ENCODE assay signal across 8 cellular contexts in the genomic region with DNA sequence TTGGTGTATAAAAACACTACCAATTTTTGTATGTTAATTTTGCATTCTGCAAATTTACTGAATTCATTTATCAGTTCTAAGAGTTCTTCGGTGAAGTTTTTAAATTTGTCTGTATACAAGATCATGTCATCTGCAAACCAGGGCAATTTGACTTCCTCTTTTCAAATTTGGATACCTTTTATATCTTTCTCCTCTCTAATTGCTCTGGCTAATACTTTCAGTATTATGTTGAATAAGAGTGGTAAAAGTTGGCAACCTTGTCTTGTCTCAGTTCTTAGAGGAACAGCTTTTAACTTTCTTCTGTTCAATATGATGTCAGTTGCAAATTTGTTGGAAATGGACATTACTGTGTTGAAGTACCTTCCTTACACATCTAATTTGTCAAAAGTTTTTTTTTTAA.
A peak's percentile ranks its signal among the peaks of the same experiment; 100 is the strongest.
DNase-seq lines count a peak whose midpoint lies in the region; ATAC-seq, FAIRE-seq and TF ChIP-seq lines count a peak whose summit lies in the region.
"Not testable (repeated sequence)": the region's sequence is repeated elsewhere in the genome, so short reads cannot be mapped to it uniquely, and the experiment has no call there.

No MANE protein-coding gene starts in this region.

- not testable (repeated sequence) for TF ChIP-seq CTCF in D721Med (IDR thresholded peaks at IDR 0.05; ENCODE audit: insufficient read depth, missing control alignments); kidney (IDR thresholded peaks at IDR 0.05; ENCODE audit: borderline replicate concordance, extremely low read depth, insufficient read depth)

- peak; percentile 70 for FAIRE-seq in D721Med (lab: Jason Lieb, UNC)
- FAIRE-seq in kidney (lab: Jason Lieb, UNC): peak; percentile 27

- DNase-seq in D721Med (ENCODE audit: insufficient read length, low spot score); kidney: not testable (repeated sequence)

- not testable (repeated sequence) for H3K4me3 ChIP-seq in kidney (ENCODE audit: low read length in 2 of 2)

- ATAC-seq in GM18517 (IDR thresholded peaks at IDR 0.05; ENCODE audit: unreplicated experiment): peak; percentile 57
- ATAC-seq in GM18907 (IDR thresholded peaks at IDR 0.05; ENCODE audit: unreplicated experiment): peak; percentile 72
- peak; percentile 68 for ATAC-seq in GM21390 (IDR thresholded peaks at IDR 0.05; ENCODE audit: unreplicated experiment)
- ATAC-seq in GM21723 (IDR thresholded peaks at IDR 0.05; ENCODE audit: unreplicated experiment): peak; percentile 54
- ATAC-seq in HG02981 (IDR thresholded peaks at IDR 0.05; ENCODE audit: unreplicated experiment): peak; percentile 51
- ATAC-seq in HG03439 (IDR thresholded peaks at IDR 0.05; ENCODE audit: unreplicated experiment): peak; percentile 46

- not testable (repeated sequence) for H3K27ac ChIP-seq in kidney (ENCODE audit: low read depth in 2 of 2, low read length in 2 of 2)

- peaks cover 2 to 11% of the 10 kb centered on the region in 2 donors for H3K9me3 ChIP-seq in kidney (ENCODE audit: control insufficient read depth in 1 of 2, low read length in 2 of 2)

- H3K9ac ChIP-seq in kidney (ENCODE audit: low read length in 2 of 2): not testable (repeated sequence)

- not testable (repeated sequence) for H3K4me1 ChIP-seq in kidney (ENCODE audit: control insufficient read depth in 1 of 2, insufficient read depth in 1 of 2, low read depth in 1 of 2, low read length in 2 of 2)

- intact Hi-C loops in kidney (cut with DNase I): not testable (repeated sequence)

- H3K36me3 ChIP-seq in kidney (ENCODE audit: control insufficient read depth in 1 of 2, insufficient read depth in 2 of 2, low read length in 2 of 2): not testable (repeated sequence)
